ENCODE assay signal across 8 cellular contexts in genomic region chr1:9128161-9128519, GRCh38. TPM values are rescaled to one million over a fixed set of nuclear protein-coding genes. Genes with fewer than 3 reads are reported as not detected.
DNase-seq lines count a peak whose midpoint lies in the region; ATAC-seq lines count a peak whose summit lies in the region.

No MANE protein-coding gene starts in this region.

- ATAC-seq in activated T-cell treated with anti-CD3 and anti-CD28 coated beads, Interleukin-2, amount 50 U/mL, for 72 hours (replicated peaks in 1 of 2) = no peak
- ATAC-seq in stimulated activated naive CD8-positive, alpha-beta T cell treated with anti-CD3 and anti-CD28 coated beads, Interleukin-15, amount 100 ng/mL, for 72 hours = peak; percentile 10
- ATAC-seq in GM18502 (IDR thresholded peaks at IDR 0.05; ENCODE audit: poor library complexity, unreplicated experiment) (no peak), GM19455 (IDR thresholded peaks at IDR 0.05; ENCODE audit: unreplicated experiment) (no peak)

- H3K4me3 ChIP-seq in iPS-18c (ENCODE audit: insufficient read depth, low read depth, low read length) = peak overlapping the region; percentile 67

- CTCF ChIA-PET in activated naive CD4-positive, alpha-beta T cell treated with anti-CD3 and anti-CD28 coated beads, Interleukin-2, amount 10 ng/mL, durations not matched to agents 7 days and 5 days (lab: Charles Lee) = no interaction called here

- peaks cover 36% of the 10 kb centered on the region for H3K4me1 Mint-ChIP-seq in activated naive CD4-positive, alpha-beta T cell treated with anti-CD3 and anti-CD28 coated beads, Interleukin-2, amount 10 ng/mL, durations not matched to agents 7 days and 5 days
- peaks cover 41% of the 10 kb centered on the region for H3K4me1 Mint-ChIP-seq in activated T-cell treated with anti-CD3 and anti-CD28 coated beads, Interleukin-2, amount 50 U/mL, for 72 hours (ENCODE audit: low read depth)
- peaks cover 57% of the 10 kb centered on the region for H3K4me1 Mint-ChIP-seq in stimulated activated naive CD8-positive, alpha-beta T cell treated with anti-CD3 and anti-CD28 coated beads, Interleukin-15, amount 100 ng/mL, for 72 hours

- peaks cover 47% of the 10 kb centered on the region for H3K27me3 Mint-ChIP-seq in activated naive CD4-positive, alpha-beta T cell treated with anti-CD3 and anti-CD28 coated beads, Interleukin-2, amount 10 ng/mL, durations not matched to agents 7 days and 5 days
- H3K27me3 Mint-ChIP-seq in activated T-cell treated with anti-CD3 and anti-CD28 coated beads, Interleukin-2, amount 50 U/mL, for 72 hours (ENCODE audit: low read depth) = no peaks in the 10 kb centered on the region
- H3K27me3 Mint-ChIP-seq in stimulated activated naive CD8-positive, alpha-beta T cell treated with anti-CD3 and anti-CD28 coated beads, Interleukin-15, amount 100 ng/mL, for 72 hours = peaks cover 6% of the 10 kb centered on the region

- H3K9me3 Mint-ChIP-seq in activated naive CD4-positive, alpha-beta T cell treated with anti-CD3 and anti-CD28 coated beads, Interleukin-2, amount 10 ng/mL, durations not matched to agents 7 days and 5 days = no peaks in the 10 kb centered on the region
- no peaks in the 10 kb centered on the region for H3K9me3 Mint-ChIP-seq in activated T-cell treated with anti-CD3 and anti-CD28 coated beads, Interleukin-2, amount 50 U/mL, for 72 hours
- no peaks in the 10 kb centered on the region for H3K9me3 Mint-ChIP-seq in stimulated activated naive CD8-positive, alpha-beta T cell treated with anti-CD3 and anti-CD28 coated beads, Interleukin-15, amount 100 ng/mL, for 72 hours

- H3K4me3 Mint-ChIP-seq in activated naive CD4-positive, alpha-beta T cell treated with anti-CD3 and anti-CD28 coated beads, Interleukin-2, amount 10 ng/mL, durations not matched to agents 7 days and 5 days = peak overlapping the region; percentile 83
- H3K4me3 Mint-ChIP-seq in activated T-cell treated with anti-CD3 and anti-CD28 coated beads, Interleukin-2, amount 50 U/mL, for 72 hours = peak overlapping the region; percentile 93 to 95
- peak overlapping the region; percentile 95 to 97 for H3K4me3 Mint-ChIP-seq in stimulated activated naive CD8-positive, alpha-beta T cell treated with anti-CD3 and anti-CD28 coated beads, Interleukin-15, amount 100 ng/mL, for 72 hours

- DNase-seq in activated naive CD4-positive, alpha-beta T cell treated with anti-CD3 and anti-CD28 coated beads, Interleukin-2, amount 10 ng/mL, durations not matched to agents 7 days and 5 days = peak; percentile 29
- no peak for DNase-seq in activated naive CD4-positive, alpha-beta T cell (lab: John Stamatoyannopoulos, UW)
- no peak for DNase-seq in activated T-cell treated with anti-CD3 and anti-CD28 coated beads, Interleukin-2, amount 50 U/mL, for 72 hours
- DNase-seq in stimulated activated naive CD8-positive, alpha-beta T cell treated with anti-CD3 and anti-CD28 coated beads, Interleukin-15, amount 100 ng/mL, for 72 hours = no peak
- no peak for DNase-seq in H4 (ENCODE audit: low spot score)

- no peaks in the 10 kb centered on the region for H3K9me3 ChIP-seq in iPS-18c (ENCODE audit: control insufficient read depth, insufficient read depth, low read length)

- H3K36me3 Mint-ChIP-seq in activated naive CD4-positive, alpha-beta T cell treated with anti-CD3 and anti-CD28 coated beads, Interleukin-2, amount 10 ng/mL, durations not matched to agents 7 days and 5 days = no peaks in the 10 kb centered on the region
- H3K36me3 Mint-ChIP-seq in activated T-cell treated with anti-CD3 and anti-CD28 coated beads, Interleukin-2, amount 50 U/mL, for 72 hours (ENCODE audit: insufficient read depth in 2 of 2) = no peaks in the 10 kb centered on the region

- H3K27ac Mint-ChIP-seq in activated naive CD4-positive, alpha-beta T cell treated with anti-CD3 and anti-CD28 coated beads, Interleukin-2, amount 10 ng/mL, durations not matched to agents 7 days and 5 days = no peak overlapping the region
- no peak overlapping the region for H3K27ac Mint-ChIP-seq in activated T-cell treated with anti-CD3 and anti-CD28 coated beads, Interleukin-2, amount 50 U/mL, for 72 hours
- H3K27ac Mint-ChIP-seq in stimulated activated naive CD8-positive, alpha-beta T cell treated with anti-CD3 and anti-CD28 coated beads, Interleukin-15, amount 100 ng/mL, for 72 hours = peak overlapping the region in 1 of 2 donors; percentile 48

RNA-seq across cellular contexts. Expression of gene GPR157, which starts 0.8 kb away (rescaled TPM):
- 1 to 10 TPM; 5.9 to 7.5 TPM for total RNA-seq in activated T-cell treated with anti-CD3 and anti-CD28 coated beads, Interleukin-2, amount 50 U/mL, for 72 hours
- 1.9 TPM in 2 replicates for total RNA-seq in H4 (2014; rRNA removed; shearing (Covaris generic))

RNA-seq across cellular contexts. Expression of gene SLC2A5, which starts 58.7 kb away (rescaled TPM):
- total RNA-seq in activated T-cell treated with anti-CD3 and anti-CD28 coated beads, Interleukin-2, amount 50 U/mL, for 72 hours = not detected
- total RNA-seq in H4 (2014; rRNA removed; shearing (Covaris generic)) = 0.47 and 1.7 TPM in 2 replicates
